In the genomic region with DNA sequence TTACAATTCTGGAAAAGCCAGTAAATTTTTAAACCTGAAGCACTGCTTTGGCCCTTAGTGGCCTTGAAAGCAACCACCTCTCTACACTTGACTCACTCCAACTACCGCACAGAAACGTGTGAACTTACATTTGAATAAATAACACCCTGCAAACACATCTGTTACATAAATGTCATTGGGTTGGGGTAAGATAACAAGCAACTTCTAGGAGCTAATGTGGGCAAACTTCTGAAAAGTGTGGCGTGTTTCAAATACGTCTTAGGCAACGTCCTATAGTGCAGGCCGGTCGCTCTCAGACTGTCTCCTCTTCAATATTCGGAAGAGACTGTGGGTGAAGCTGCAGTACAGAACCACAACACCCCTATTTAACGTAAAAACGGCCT, we compare ENCODE assay signal across 7 cellular contexts. TPM values are rescaled to one million over a fixed set of nuclear protein-coding genes. Genes with fewer than 3 reads are reported as not detected.
DNase-seq lines count a peak whose midpoint lies in the region; ATAC-seq, FAIRE-seq and TF ChIP-seq lines count a peak whose summit lies in the region.

No MANE protein-coding gene starts in this region.

- no peak for TF ChIP-seq EP300 in GM12878 (IDR thresholded peaks at IDR 0.05; ENCODE audit: borderline replicate concordance in 1 of 2, control insufficient read depth in 1 of 2, low read depth in 2 of 2, low read length in 2 of 2)

- CTCF ChIA-PET in GM12878 (lab: Yijun Ruan, JAX), result interaction anchor here (1.3 to 2.3 kb wide), 2 partner anchors 24 to 635 kb away, joined by 3 to 15 read pairs; no protein-coding TSS in a partner anchor

- intact Hi-C loops in GM12878 (cut with micrococcal nuclease; ENCODE audit: unreplicated experiment) (no loop called here), kidney (cut with DNase I) (no loop called here)

- in situ Hi-C loops in GM12878 (cut with MboI), result no loop called here

- FAIRE-seq in GM12878 (lab: Jason Lieb, UNC), result no peak
- no peak for FAIRE-seq in kidney (lab: Jason Lieb, UNC)

- H3K36me3 ChIP-seq in HUES64 (ENCODE audit: insufficient read depth, low read length), result peaks cover 19% of the 10 kb centered on the region
- H3K36me3 ChIP-seq in GM12878 (ENCODE audit: control insufficient read depth in 2 of 2, insufficient read depth in 2 of 2, low read length in 1 of 2), result peaks cover 1 to 4% of the 10 kb centered on the region in 2 experiments; a peak in 2 of 4 replicates
- H3K36me3 ChIP-seq in kidney (ENCODE audit: control insufficient read depth in 1 of 2, insufficient read depth in 2 of 2, low read length in 2 of 2), result peaks cover 6 to 13% of the 10 kb centered on the region in 2 donors

- 0% methylated on average over 10 of the region's 10 CpGs for WGBS in HUES64
- under 1% methylated on average over 10 of the region's 10 CpGs for WGBS in GM12878 (ENCODE audit: insufficient coverage, insufficient replicate concordance, low lambda C conversion rate, missing lambda C conversion rate)

- TF ChIP-seq CTCF in GM12875 (IDR thresholded peaks at IDR 0.05; ENCODE audit: borderline replicate concordance, insufficient read depth, low read depth, low read length) (no peak), GM12878 (IDR thresholded peaks at IDR 0.05 in 2 of 3, conservative IDR thresholded peaks at IDR 0.05 in 1 of 3; ENCODE audit: control insufficient read depth in 2 of 3, extremely low read depth in 1 of 3, insufficient read depth in 1 of 3, low read depth in 3 of 3, low read length in 3 of 3) (no peak), kidney (IDR thresholded peaks at IDR 0.05; ENCODE audit: borderline replicate concordance, extremely low read depth, insufficient read depth) (no peak)

- H2AFZ ChIP-seq in GM12878 (ENCODE audit: control insufficient read depth, low read depth, low read length), result peak overlapping the region; percentile 86

- H3K27ac ChIP-seq in HUES64 (ENCODE audit: low read depth, low read length) (peak overlapping the region; percentile 47), GM12878 (ENCODE audit: control insufficient read depth, insufficient read depth) (peak overlapping the region; percentile 84), kidney (ENCODE audit: low read depth in 2 of 2, low read length in 2 of 2) (peak overlapping the region in 1 of 2 donors; percentile 32)

- DNase-seq in GM12878 (ENCODE audit: low read depth, low spot score) (no peak), kidney (no peak), amniotic stem cell (lab: John Stamatoyannopoulos, UW) (no peak)

- H3K4me3 Mint-ChIP-seq in stimulated activated naive CD8-positive, alpha-beta T cell treated with anti-CD3 and anti-CD28 coated beads, Interleukin-15, Interleukin-2, amounts not matched to agents 100 ng/mL and 50 ng/mL, for 24 hours, result peak overlapping the region; percentile 92

- no peaks in the 10 kb centered on the region for H4K20me1 ChIP-seq in GM12878 (ENCODE audit: control insufficient read depth, insufficient read depth)

- TF ChIP-seq RAD21 in GM12878 (IDR thresholded peaks at IDR 0.05; ENCODE audit: insufficient read depth, low read depth, low read length), result no peak

- H3K27me3 ChIP-seq in HUES64 (ENCODE audit: insufficient read depth, low read length) (no peaks in the 10 kb centered on the region), GM12878 (replicated peaks in 1 of 2; ENCODE audit: control insufficient read depth in 2 of 2, insufficient read depth in 2 of 2, low read length in 1 of 2) (no peaks in the 10 kb centered on the region)

- peaks cover 30% of the 10 kb centered on the region for H3K79me2 ChIP-seq in GM12878 (ENCODE audit: control insufficient read depth, insufficient read depth, low read length)

- RAD21 ChIA-PET in GM12878 (lab: Charles Lee; ENCODE audit: unreplicated experiment), result interaction anchor here (2.4 kb wide), 1 partner anchor 24 kb away, joined by 5 read pairs; no protein-coding TSS in a partner anchor

- peak overlapping the region; percentile 97 for H3K4me2 ChIP-seq in GM12878 (ENCODE audit: control insufficient read depth, insufficient read depth)

- peaks cover 36% of the 10 kb centered on the region for H3K4me1 Mint-ChIP-seq in stimulated activated naive CD8-positive, alpha-beta T cell treated with anti-CD3 and anti-CD28 coated beads, Interleukin-15, Interleukin-2, amounts not matched to agents 100 ng/mL and 50 ng/mL, for 24 hours (ENCODE audit: low read depth)

- H3K9me3 Mint-ChIP-seq in stimulated activated naive CD8-positive, alpha-beta T cell treated with anti-CD3 and anti-CD28 coated beads, Interleukin-15, Interleukin-2, amounts not matched to agents 100 ng/mL and 50 ng/mL, for 24 hours, result no peaks in the 10 kb centered on the region

- H3K9me3 ChIP-seq in HUES64 (ENCODE audit: insufficient read depth, low read depth, low read length), result peaks cover 16% of the 10 kb centered on the region
- H3K9me3 ChIP-seq in GM12878 (replicated peaks; ENCODE audit: control insufficient read depth, insufficient read depth, low read length), result no peaks in the 10 kb centered on the region
- no peaks in the 10 kb centered on the region for H3K9me3 ChIP-seq in kidney (ENCODE audit: control insufficient read depth in 1 of 2, low read length in 2 of 2)

- BruUV-seq in GM12878 (replicated peaks; lab: Mats Ljungman, UMichigan), result TSS peak; percentile 90

- ATAC-seq in GM21528 (IDR thresholded peaks at IDR 0.05; ENCODE audit: low FRiP score, unreplicated experiment) (peak; percentile 40), GM12878 (peak; percentile 57)

- SMC1A ChIA-PET in GM12878 (lab: Charles Lee; ENCODE audit: uncharacterized antibody, unreplicated experiment), result no interaction called here

- peaks cover 17% of the 10 kb centered on the region for H3K36me3 Mint-ChIP-seq in stimulated activated naive CD8-positive, alpha-beta T cell treated with anti-CD3 and anti-CD28 coated beads, Interleukin-15, Interleukin-2, amounts not matched to agents 100 ng/mL and 50 ng/mL, for 24 hours (ENCODE audit: low read depth)

- H3K9ac ChIP-seq in HUES64 (ENCODE audit: low read depth, low read length) (peak overlapping the region; percentile 97), GM12878 (ENCODE audit: control insufficient read depth, insufficient read depth, low read length) (peak overlapping the region; percentile 91), kidney (ENCODE audit: low read length in 2 of 2) (peak overlapping the region; percentile 82 to 93)

- H3K27me3 Mint-ChIP-seq in stimulated activated naive CD8-positive, alpha-beta T cell treated with anti-CD3 and anti-CD28 coated beads, Interleukin-15, Interleukin-2, amounts not matched to agents 100 ng/mL and 50 ng/mL, for 24 hours, result peaks cover 11% of the 10 kb centered on the region

- peak overlapping the region; percentile 58 for H3K4me3 ChIP-seq in GM12875 (ENCODE audit: low read depth, low read length)
- H3K4me3 ChIP-seq in HUES64 (ENCODE audit: low read length), result peak overlapping the region; percentile 98
- peak overlapping the region; percentile 93 for H3K4me3 ChIP-seq in GM12878
- peak overlapping the region; percentile 87 to 94 for H3K4me3 ChIP-seq in kidney (ENCODE audit: low read length in 2 of 2)

- POLR2A ChIA-PET in GM12878 (lab: Charles Lee), result no interaction called here

- TF ChIP-seq POLR2A in GM12878 (IDR thresholded peaks at IDR 0.05; ENCODE audit: low read depth, low read length), result no peak

- H3K4me1 ChIP-seq in HUES64 (ENCODE audit: insufficient read depth, low read length), result peaks cover 8% of the 10 kb centered on the region; the same call in 1 of the 2 replicates
- H3K4me1 ChIP-seq in GM12878 (ENCODE audit: control insufficient read depth, insufficient read depth, low read length), result peaks cover 4% of the 10 kb centered on the region
- H3K4me1 ChIP-seq in kidney (ENCODE audit: control insufficient read depth in 1 of 2, insufficient read depth in 1 of 2, low read depth in 1 of 2, low read length in 2 of 2), result peaks cover 8 to 11% of the 10 kb centered on the region in 2 donors

- peak overlapping the region; percentile 90 for H3K27ac Mint-ChIP-seq in stimulated activated naive CD8-positive, alpha-beta T cell treated with anti-CD3 and anti-CD28 coated beads, Interleukin-15, Interleukin-2, amounts not matched to agents 100 ng/mL and 50 ng/mL, for 24 hours

TF ChIP-seq in GM12878, 131 proteins besides CTCF, POLR2A, EP300 and RAD21:
- TF ChIP-seq MTA3 (IDR thresholded peaks at IDR 0.05; ENCODE audit: borderline replicate concordance, low read length) (0 out of 2 replicates have a peak, but pooled peaks have one; percentile 1), MYC (IDR thresholded peaks at IDR 0.05; ENCODE audit: insufficient read depth, insufficient read length, insufficient replicate concordance, low read length, severe bottlenecking) (no peak), MXI1 (IDR thresholded peaks at IDR 0.05; ENCODE audit: low read depth, low read length) (peak; percentile 14)

RNA-seq across cellular contexts. Expression of a gene that starts 0.5 kb away (rescaled TPM):
- 23.3 TPM for polyA plus RNA-seq in HUES64 (2013, experiment 1 of 2)
- 21.0 TPM for polyA plus RNA-seq in HUES64 (2013, experiment 2 of 2)
- total RNA-seq in GM12878 (2013; cell fraction: nucleolus; rRNA removed), result 54.7 and 55.9 TPM in 2 replicates
- 28.4 and 29.8 TPM in 2 replicates for total RNA-seq in GM12878 (2014; rRNA removed)
- total RNA-seq in GM12878 (2014; rRNA removed; fragmentation: Illumina TruSeq; extraction: Trizol), result 26.0 and 27.5 TPM in 2 replicates
- total RNA-seq in GM12878 (2021), result 28.1 TPM in 2 replicates
- polyA plus RNA-seq in GM12878 (2011; ENCODE audit: low read depth), result 7.2 TPM
- polyA plus RNA-seq in GM12878 (2011; rRNA removed), result 14.8 and 17.9 TPM in 2 replicates
- polyA plus RNA-seq in GM12878 (2011; cell fraction: cytosol; rRNA removed), result 10.6 and 10.9 TPM in 2 replicates
- polyA plus RNA-seq in GM12878 (2011; cell fraction: nucleus; rRNA removed), result 9.7 and 18.7 TPM in 2 replicates
- 13.9 and 15.7 TPM in 2 replicates for polyA plus RNA-seq in GM12878 (2012)
- polyA plus RNA-seq in GM12878 (2014; fragmentation: Illumina TruSeq; extraction: Trizol), result 32.3 and 40.1 TPM in 2 replicates
- polyA plus RNA-seq in GM12878 (2014; fragmentation: Nextera tagmentation; extraction: Ambion mirVana), result 10 to 100 TPM; 42.2 to 58.6 TPM
- 19.1 and 22.8 TPM in 2 replicates for polyA plus RNA-seq in GM12878 (2014; rRNA removed)
- 10 to 100 TPM; 51.4 TPM for polyA plus RNA-seq in GM12878 (2016; fragmentation: Nextera tagmentation; extraction: Ambion mirVana)
- 12.6 and 16.2 TPM in 2 replicates for polyA minus RNA-seq in GM12878 (2011; rRNA and poly(A)+ RNA removed)
- 6.1 and 6.9 TPM in 2 replicates for polyA minus RNA-seq in GM12878 (2011; cell fraction: cytosol; rRNA and poly(A)+ RNA removed)
- polyA minus RNA-seq in GM12878 (2011; cell fraction: nucleus; rRNA and poly(A)+ RNA removed), result 23.7 and 40.7 TPM in 2 replicates
- 18.4 TPM for total RNA-seq in kidney
- 13.2 TPM for polyA plus RNA-seq in kidney (ENCODE audit: insufficient read depth, low read depth, low replicate concordance)
